Comparison of ENCODE assay signal across 19 cellular contexts in the genomic region with DNA sequence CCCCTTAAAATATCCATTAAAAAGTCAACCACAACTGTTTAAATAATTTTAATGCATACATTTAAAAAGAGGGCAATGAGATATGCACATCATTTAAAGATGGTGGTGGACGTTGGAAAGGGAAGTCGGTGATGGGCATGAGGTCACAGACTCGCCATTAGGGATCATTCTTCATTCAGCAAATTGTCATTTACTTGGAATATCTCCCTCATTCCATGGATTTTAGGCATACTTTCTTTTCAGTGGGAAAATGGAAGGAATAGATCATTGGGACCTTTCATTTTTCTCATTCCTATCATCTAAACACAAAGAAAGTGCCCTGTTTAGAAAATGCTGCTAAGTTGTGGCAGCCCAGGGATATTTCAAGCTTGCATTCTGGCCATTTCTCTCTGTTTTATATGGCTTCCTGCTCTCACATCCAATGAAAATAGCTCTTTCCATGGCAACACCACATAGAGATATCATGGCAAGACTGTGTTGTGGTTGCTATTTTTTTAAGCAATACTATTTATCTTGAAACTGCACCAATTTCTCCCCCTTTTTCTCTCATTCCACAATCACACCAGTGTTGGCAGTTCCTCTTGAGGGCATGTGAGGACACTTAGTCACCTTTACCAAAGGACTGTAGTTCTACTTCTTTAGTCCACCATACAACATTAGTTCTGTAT. TPM values are rescaled to one million over a fixed set of nuclear protein-coding genes. Genes with fewer than 3 reads are reported as not detected.
DNase-seq lines count a peak whose midpoint lies in the region; ATAC-seq and TF ChIP-seq lines count a peak whose summit lies in the region.
"Had no signal": no experiment of that assay in that cellular context is flagged by ENCODE, and none has a peak within 500 bp of the region (broad histone marks: within the 10 kb centered on the region; RNA-seq: fewer than 3 reads in every experiment).

No MANE protein-coding gene starts in this region.

- no peaks in the 10 kb centered on the region for H3K27me3 Mint-ChIP-seq in MCF 10A (ENCODE audit: insufficient read depth, unreplicated experiment)
- H3K27me3 Mint-ChIP-seq: progenitor cell of endocrine pancreas had no signal

- DNase-seq in MCF 10A (ENCODE audit: unreplicated experiment): peak; percentile 45
- DNase-seq in breast epithelium (ENCODE audit: low spot score in 2 of 2): no peak
- peak in 1 of 4 donors; percentile 53 for DNase-seq in body of pancreas
- DNase-seq in iris pigment epithelial cell (ENCODE audit: low read depth): peak; percentile 49
- DNase-seq in thoracic aorta (ENCODE audit: low spot score): peak; percentile 53
- DNase-seq in spleen: no peak
- no peak for DNase-seq in GM13977 (ENCODE audit: low spot score)
- DNase-seq: anterior cingulate cortex; effector memory CD4-positive, alpha-beta T cell; islet precursor cell; NCI-H1092 treated with DMSO at 0.1 percent for 48 hours; NCI-H2227 treated with DMSO at 0.1 percent for 48 hours; stimulated activated CD4-positive, alpha-beta T cell treated with anti-CD3 and anti-CD28 coated beads, Interleukin-1b, Interleukin-23, amount 100 ng/mL, for 48 hours; stimulated activated CD8-positive, alpha-beta memory T cell treated with anti-CD3 and anti-CD28 coated beads, Interleukin-4, amount 100 ng/mL, for 48 hours; transverse colon had no signal

- peaks cover 7% of the 10 kb centered on the region for H3K9me3 Mint-ChIP-seq in MCF 10A (ENCODE audit: unreplicated experiment)
- H3K9me3 Mint-ChIP-seq: activated T-helper 2 cell treated with anti-CD3 and anti-CD28 coated beads, Interferon-gamma antibody, Interleukin-2, Interleukin-4, amounts not matched to agents 10 μg/mL and 5 μg/mL and 100 μg/mL, durations not matched to agents 14 hours and 24 hours and 36 hours had no signal

- in situ Hi-C loops in GM13977 (cut with MboI; ENCODE audit: low pct_unique_long_range_greater_than_20kb, low sequenced_read_pairs, unreplicated experiment): no loop called here

- intact Hi-C loops in MCF 10A (cut with micrococcal nuclease) (no loop called here), breast epithelium (cut with DNase I; ENCODE audit: low total_unique reads) (no loop called here), body of pancreas (cut with DNase I) (no loop called here), spleen (cut with DNase I; ENCODE audit: low total_unique reads) (no loop called here)

- POLR2A ChIA-PET in MCF 10A (lab: Yijun Ruan, JAX): no interaction called here

- H3K27ac Mint-ChIP-seq in MCF 10A (ENCODE audit: low read depth, unreplicated experiment): peak overlapping the region; percentile 61
- H3K27ac Mint-ChIP-seq: activated T-helper 2 cell treated with anti-CD3 and anti-CD28 coated beads, Interferon-gamma antibody, Interleukin-2, Interleukin-4, amounts not matched to agents 10 μg/mL and 5 μg/mL and 100 μg/mL, durations not matched to agents 14 hours and 24 hours and 36 hours had no signal

- H3K9me3 ChIP-seq in breast epithelium (no peaks in the 10 kb centered on the region), body of pancreas (no peaks in the 10 kb centered on the region), thoracic aorta (no peaks in the 10 kb centered on the region), spleen (no peaks in the 10 kb centered on the region)
- H3K9me3 ChIP-seq: transverse colon had no signal

- CTCF ChIA-PET in MCF 10A (lab: Yijun Ruan, JAX): interaction anchor here (2.4 kb wide), 1 partner anchor 19 kb away, joined by 11 read pairs; no protein-coding TSS in a partner anchor

- H3K4me1 ChIP-seq in breast epithelium (no peaks in the 10 kb centered on the region), body of pancreas (peaks cover 9% of the 10 kb centered on the region), thoracic aorta (ENCODE audit: control insufficient read depth in 1 of 2, low read depth in 2 of 2) (peaks cover 29 to 74% of the 10 kb centered on the region in 2 donors), spleen (no peaks in the 10 kb centered on the region)
- H3K4me1 ChIP-seq: transverse colon had no signal

- H3K36me3 ChIP-seq in breast epithelium: no peaks in the 10 kb centered on the region
- no peaks in the 10 kb centered on the region for H3K36me3 ChIP-seq in body of pancreas (replicated peaks in 1 of 2; ENCODE audit: insufficient read depth in 1 of 2, low read depth in 2 of 2)
- no peaks in the 10 kb centered on the region for H3K36me3 ChIP-seq in thoracic aorta
- no peaks in the 10 kb centered on the region for H3K36me3 ChIP-seq in spleen
- H3K36me3 ChIP-seq: transverse colon had no signal

- H3K4me1 Mint-ChIP-seq in MCF 10A (ENCODE audit: insufficient read depth, unreplicated experiment): peaks cover 8% of the 10 kb centered on the region

- H3K27ac ChIP-seq in breast epithelium: no peak overlapping the region
- peak overlapping the region in 2 of 4 donors; percentile 19 to 41 for H3K27ac ChIP-seq in body of pancreas
- peak overlapping the region; percentile 90 to 94 for H3K27ac ChIP-seq in thoracic aorta
- H3K27ac ChIP-seq in spleen: peak overlapping the region in 3 of 8 donors; percentile 6 to 42 (median 16)
- H3K27ac ChIP-seq: 22Rv1, transverse colon had no signal

- no peaks in the 10 kb centered on the region for H3K27me3 ChIP-seq in breast epithelium
- no peaks in the 10 kb centered on the region for H3K27me3 ChIP-seq in body of pancreas
- no peaks in the 10 kb centered on the region for H3K27me3 ChIP-seq in thoracic aorta (replicated peaks; ENCODE audit: insufficient read depth)
- H3K27me3 ChIP-seq in spleen (replicated peaks in 1 of 7): no peaks in the 10 kb centered on the region
- H3K27me3 ChIP-seq: transverse colon had no signal

- TF ChIP-seq POLR2A in breast epithelium (IDR thresholded peaks at IDR 0.05): no peak
- TF ChIP-seq POLR2A in body of pancreas (IDR thresholded peaks at IDR 0.05): no peak
- no peak for TF ChIP-seq POLR2A in spleen (IDR thresholded peaks at IDR 0.05)

- no peak for TF ChIP-seq CTCF in MCF 10A (IDR thresholded peaks at IDR 0.05; ENCODE audit: unreplicated experiment)
- no peak for TF ChIP-seq CTCF in breast epithelium (IDR thresholded peaks at IDR 0.05)
- no peak for TF ChIP-seq CTCF in body of pancreas (IDR thresholded peaks at IDR 0.05)
- TF ChIP-seq CTCF in thoracic aorta (IDR thresholded peaks at IDR 0.05): no peak
- no peak for TF ChIP-seq CTCF in spleen (IDR thresholded peaks at IDR 0.05 in 8 of 11, conservative IDR thresholded peaks at IDR 0.05 in 3 of 11)
- no peak for TF ChIP-seq CTCF in GM13977 (IDR thresholded peaks at IDR 0.05; ENCODE audit: extremely low read depth, insufficient read depth, missing control alignments)

- no peaks in the 10 kb centered on the region for H3K36me3 Mint-ChIP-seq in MCF 10A (ENCODE audit: insufficient read depth, unreplicated experiment)

- WGBS in body of pancreas, 2 donors: 71 to 73% methylated on average over 3 of the region's 3 CpGs
- WGBS in spleen, 5 donors: 70 to 78% (median 77%) methylated on average over 3 of the region's 3 CpGs

- no TSS peak for BruUV-seq in MCF 10A (replicated peaks; lab: Mats Ljungman, UMichigan)

- ATAC-seq in body of pancreas: peak; percentile 93
- ATAC-seq in thoracic aorta (ENCODE audit: insufficient number of reproducible peaks, low FRiP score, low read depth): peak; percentile 68
- no peak for ATAC-seq in GM18858 (IDR thresholded peaks at IDR 0.05; ENCODE audit: unreplicated experiment)

- no peak overlapping the region for H3K4me3 Mint-ChIP-seq in MCF 10A (ENCODE audit: unreplicated experiment)

- no peak overlapping the region for H3K4me3 ChIP-seq in breast epithelium
- H3K4me3 ChIP-seq in body of pancreas: no peak overlapping the region
- H3K4me3 ChIP-seq in thoracic aorta: no peak overlapping the region
- no peak overlapping the region for H3K4me3 ChIP-seq in spleen
- H3K4me3 ChIP-seq: transverse colon had no signal

RNA-seq across cellular contexts. Expression of a gene that starts 40.7 kb away (rescaled TPM):
- 0.63 and 0.83 TPM in 2 replicates for total RNA-seq in MCF 10A (2022)
- 100 to 1,000 TPM in 2 of 3 donors, 10 to 100 TPM in 1; 53.0 to 228 (median 105) TPM for total RNA-seq in breast epithelium
- 10 to 100 TPM; 10.9 to 32.4 TPM for total RNA-seq in body of pancreas
- 100 to 1,000 TPM; 813 to 852 TPM for total RNA-seq in thoracic aorta
- 100 to 1,000 TPM in 1 of 7 donors, 10 to 100 TPM in 6; 60.3 to 203 (median 81.5) TPM for total RNA-seq in spleen
- polyA plus RNA-seq in spleen: 10 to 100 TPM; 24.5 to 44.0 (median 33.2) TPM

Comparison
In these comparisons a context has a peak if more than half of its experiments do, and no peak if none do; other contexts are left out.
1. DNase-seq: peak in MCF 10A (single experiment), iris pigment epithelial cell (single experiment) and thoracic aorta (single experiment); none in breast epithelium (0 of 2), spleen (single experiment) and GM13977 (single experiment).
2. H3K27ac ChIP-seq: peak in thoracic aorta (2 of 2); none in breast epithelium (0 of 2).